ENCODE assay signal across 25 cellular contexts in the genomic region with DNA sequence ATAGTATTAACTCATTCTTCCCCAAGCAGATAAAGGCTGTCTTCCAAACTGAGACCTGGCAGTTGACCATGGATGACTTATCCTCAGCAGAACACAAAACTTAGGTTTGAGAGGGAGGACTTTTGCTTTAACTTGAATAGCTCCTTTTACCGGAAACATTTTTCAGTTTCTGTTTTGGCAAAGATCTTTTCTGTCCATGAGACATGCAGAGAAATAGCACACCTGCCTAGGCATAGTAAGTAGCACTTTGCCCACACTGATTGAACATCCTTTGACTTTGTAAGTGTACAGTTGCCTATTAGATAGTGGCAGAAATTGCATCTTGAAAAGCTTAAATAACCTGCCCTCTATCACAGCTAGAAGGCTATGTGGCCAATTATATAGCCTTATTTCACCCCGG.
"Had no signal": no experiment of that assay in that cellular context is flagged by ENCODE, and none has a peak within 500 bp of the region (broad histone marks: within the 10 kb centered on the region; RNA-seq: fewer than 3 reads in every experiment).

No MANE protein-coding gene starts in this region.

- H2AFZ ChIP-seq: hepatocyte had no signal

- H3K27ac ChIP-seq: colonic mucosa, coronary artery, dorsolateral prefrontal cortex, epithelial cell of prostate, esophagus muscularis mucosa, esophagus squamous epithelium, foreskin keratinocyte, gastrocnemius medialis, gastroesophageal sphincter, heart left ventricle, heart right ventricle, hepatocyte had no signal

- H3K4me3 ChIP-seq: colonic mucosa, coronary artery, dorsolateral prefrontal cortex, esophagus muscularis mucosa, esophagus squamous epithelium, gastrocnemius medialis, gastroesophageal sphincter, heart left ventricle, heart right ventricle, hepatocyte had no signal

- H3K79me2 ChIP-seq: hepatocyte had no signal

- H3K4me2 ChIP-seq: hepatocyte had no signal

- H3K4me1 ChIP-seq: colonic mucosa, esophagus muscularis mucosa, esophagus squamous epithelium, foreskin keratinocyte, gastrocnemius medialis, gastroesophageal sphincter, heart left ventricle, heart right ventricle had no signal

- H3K27me3 ChIP-seq: colonic mucosa, dorsolateral prefrontal cortex, esophagus squamous epithelium, foreskin keratinocyte, gastrocnemius medialis, gastroesophageal sphincter, heart left ventricle, heart right ventricle, hepatocyte had no signal

- H3K9me3 ChIP-seq: colonic mucosa, esophagus muscularis mucosa, gastrocnemius medialis, gastroesophageal sphincter, heart left ventricle, heart right ventricle had no signal

- H3K36me3 ChIP-seq: colonic mucosa, esophagus muscularis mucosa, esophagus squamous epithelium, gastrocnemius medialis, gastroesophageal sphincter, heart left ventricle, heart right ventricle had no signal

- ATAC-seq: effector memory CD8-positive, alpha-beta T cell; esophagus mucosa; foreskin keratinocyte; gastrocnemius medialis; gastroesophageal sphincter; heart left ventricle; heart right ventricle had no signal

- DNase-seq: colonic mucosa; cortex of kidney; dermis blood vessel endothelial cell; dorsolateral prefrontal cortex; effector CD4-positive, alpha-beta T cell; effector CD8-positive, alpha-beta T cell; effector memory CD4-positive, alpha-beta T cell; effector memory CD8-positive, alpha-beta T cell; endodermal cell; erythroblast; esophagus squamous epithelium; foreskin fibroblast; foreskin keratinocyte; foreskin melanocyte; gastrocnemius medialis; glutamatergic neuron; head of caudate nucleus; heart left ventricle; heart right ventricle had no signal
